Comparison of ENCODE assay signal across 16 cellular contexts in genomic region chr10:42952931-42953683, GRCh38.
A peak's percentile ranks its signal among the peaks of the same experiment; 100 is the strongest.
DNase-seq lines count a peak whose midpoint lies in the region; ATAC-seq and TF ChIP-seq lines count a peak whose summit lies in the region.
"Had no signal": no experiment of that assay in that cellular context is flagged by ENCODE, and none has a peak within 500 bp of the region (broad histone marks: within the 10 kb centered on the region; RNA-seq: fewer than 3 reads in every experiment).

No MANE protein-coding gene starts in this region.

- H3K36me3 ChIP-seq in PC-9 (ENCODE audit: low read depth): no peaks in the 10 kb centered on the region
- no peaks in the 10 kb centered on the region for H3K36me3 ChIP-seq in CD8-positive, alpha-beta memory T cell (ENCODE audit: insufficient read depth, low read length)
- H3K36me3 ChIP-seq: BE2C had no signal

- CTCF ChIA-PET in PC-9 (lab: Charles Lee): no interaction called here
- CTCF ChIA-PET in CD8-positive, alpha-beta memory T cell (lab: Charles Lee): no interaction called here

- H3K9me3 Mint-ChIP-seq in CD8-positive, alpha-beta memory T cell: peaks cover 0 to 7% (median 0%) of the 10 kb centered on the region in 5 donors
- H3K9me3 Mint-ChIP-seq: activated T-helper 17 cell treated with anti-CD3 and anti-CD28 coated beads, Interleukin-2, amount 50 U/mL, for 72 hours; T-helper 2 cell treated with Interferon-gamma antibody and Interleukin-4, amounts not matched to agents 5 μg/mL and 100 μg/mL, for 36 hours had no signal

- 0 out of 2 replicates have a peak overlapping the region, but pooled peaks have one; percentile 61 for H3K4me2 ChIP-seq in PC-9

- H3K4me1 Mint-ChIP-seq in CD8-positive, alpha-beta memory T cell: no peaks in the 10 kb centered on the region
- H3K4me1 Mint-ChIP-seq: activated CD4-positive, alpha-beta T cell treated with anti-CD3 and anti-CD28 coated beads for 36 hours; activated T-helper 17 cell treated with anti-CD3 and anti-CD28 coated beads, Interleukin-2, amount 50 U/mL, for 72 hours had no signal

- no peak overlapping the region for H3K4me3 Mint-ChIP-seq in CD8-positive, alpha-beta memory T cell
- H3K4me3 Mint-ChIP-seq: activated CD4-positive, alpha-beta T cell treated with anti-CD3 and anti-CD28 coated beads for 36 hours; activated T-helper 17 cell treated with anti-CD3 and anti-CD28 coated beads, Interleukin-2, amount 50 U/mL, for 72 hours; T-helper 2 cell treated with Interferon-gamma antibody and Interleukin-4, amounts not matched to agents 5 μg/mL and 100 μg/mL, for 36 hours had no signal

- intact Hi-C loops in PC-9 (cut with micrococcal nuclease; ENCODE audit: unreplicated experiment) (no loop called here), sciatic nerve (cut with DNase I) (no loop called here)

- H3F3A ChIP-seq in PC-9 (ENCODE audit: insufficient read depth, low read depth): no peaks in the 10 kb centered on the region

- no peak overlapping the region for H3K4me3 ChIP-seq in PC-9
- H3K4me3 ChIP-seq in CD8-positive, alpha-beta memory T cell (ENCODE audit: low read length): no peak overlapping the region
- H3K4me3 ChIP-seq: GM23248 had no signal

- in situ Hi-C loops in G401 (cut with HindIII; ENCODE audit: low sequenced_read_pairs): no loop called here

- no peaks in the 10 kb centered on the region for H3K9me3 ChIP-seq in PC-9 (ENCODE audit: insufficient read depth, low read depth)
- H3K9me3 ChIP-seq in CD8-positive, alpha-beta memory T cell (ENCODE audit: low read length): no peaks in the 10 kb centered on the region
- H3K9me3 ChIP-seq: BE2C had no signal

- no peaks in the 10 kb centered on the region for H3K36me3 Mint-ChIP-seq in CD8-positive, alpha-beta memory T cell

- POLR2A ChIA-PET in PC-9 (lab: Charles Lee; ENCODE audit: unreplicated experiment): no interaction called here
- POLR2A ChIA-PET in CD8-positive, alpha-beta memory T cell (lab: Charles Lee): no interaction called here

- DNase-seq in PC-9 (no peak), left lobe of liver (ENCODE audit: low spot score) (peak; percentile 32), sciatic nerve (ENCODE audit: low spot score) (peak; percentile 45), G401 (ENCODE audit: low spot score) (no peak)
- peak; percentile 33 for DNase-seq in activated CD8-positive, alpha-beta memory T cell treated with anti-CD3 and anti-CD28 coated beads for 24 hours
- no peak for DNase-seq in CD8-positive, alpha-beta memory T cell
- DNase-seq: activated CD4-positive, alpha-beta T cell treated with anti-CD3 and anti-CD28 coated beads for 36 hours; NCI-H1417 treated with DMSO at 0.1 percent for 48 hours; NCI-H226; NK-92 treated with Interleukin-12 subunit alpha and Interleukin-12 subunit beta, amount 100 ng/mL, for 24 hours; SIG-M5 had no signal

- H2AFZ ChIP-seq in PC-9: no peak overlapping the region
- H2AFZ ChIP-seq: GM23248 had no signal

- peaks cover 9% of the 10 kb centered on the region for H3K4me1 ChIP-seq in PC-9 (replicated peaks; ENCODE audit: insufficient read depth)
- no peaks in the 10 kb centered on the region for H3K4me1 ChIP-seq in CD8-positive, alpha-beta memory T cell (ENCODE audit: insufficient read depth, low read length)

- no peak overlapping the region for H3K27ac Mint-ChIP-seq in CD8-positive, alpha-beta memory T cell
- H3K27ac Mint-ChIP-seq: activated CD4-positive, alpha-beta T cell treated with anti-CD3 and anti-CD28 coated beads for 36 hours; activated T-helper 17 cell treated with anti-CD3 and anti-CD28 coated beads, Interleukin-2, amount 50 U/mL, for 72 hours; T-helper 2 cell treated with Interferon-gamma antibody and Interleukin-4, amounts not matched to agents 5 μg/mL and 100 μg/mL, for 36 hours had no signal

- H3K27me3 Mint-ChIP-seq in CD8-positive, alpha-beta memory T cell: peaks cover 5 to 12% of the 10 kb centered on the region in 2 donors

- H3K79me2 ChIP-seq in PC-9 (ENCODE audit: low read depth): no peaks in the 10 kb centered on the region

- ATAC-seq in left lobe of liver: no peak
- peak; percentile 14 for ATAC-seq in sciatic nerve
- ATAC-seq in HG02763 (IDR thresholded peaks at IDR 0.05; ENCODE audit: unreplicated experiment): no peak
- ATAC-seq: activated CD4-positive, alpha-beta T cell treated with anti-CD3 and anti-CD28 coated beads for 36 hours; activated T-helper 17 cell treated with anti-CD3 and anti-CD28 coated beads, Interleukin-2, amount 50 U/mL, for 72 hours had no signal

- H3K27me3 ChIP-seq in PC-9 (ENCODE audit: insufficient read depth, low read depth): no peaks in the 10 kb centered on the region
- no peaks in the 10 kb centered on the region for H3K27me3 ChIP-seq in CD8-positive, alpha-beta memory T cell (ENCODE audit: insufficient read depth, low read length, poor library complexity, severe bottlenecking)
- H3K27me3 ChIP-seq: BE2C had no signal

- no peaks in the 10 kb centered on the region for H4K20me1 ChIP-seq in PC-9 (ENCODE audit: insufficient read depth)

- no peak overlapping the region for H3K27ac ChIP-seq in PC-9
- no peak overlapping the region for H3K27ac ChIP-seq in CD8-positive, alpha-beta memory T cell (ENCODE audit: low read depth, low read length)
- H3K27ac ChIP-seq: GM23248 had no signal

- no peaks in the 10 kb centered on the region for H3K9me2 ChIP-seq in PC-9 (ENCODE audit: insufficient read depth)

- BruUV-seq in PC-9 (replicated peaks; lab: Mats Ljungman, UMichigan): no TSS peak

- TF ChIP-seq CTCF in PC-9 (conservative IDR thresholded peaks at IDR 0.05): no peak

Comparison
In these comparisons a context has a peak if more than half of its experiments do, and no peak if none do; other contexts are left out.
1. DNase-seq: peak in activated CD8-positive, alpha-beta memory T cell treated with anti-CD3 and anti-CD28 coated beads for 24 hours (single experiment), left lobe of liver (single experiment) and sciatic nerve (single experiment); none in PC-9 (0 of 2), G401 (single experiment) and CD8-positive, alpha-beta memory T cell (0 of 5).